In genomic region chr13:89982406-89983085, GRCh38 we compare ENCODE assay signal across 13 cellular contexts.
DNase-seq lines count a peak whose midpoint lies in the region; ATAC-seq, FAIRE-seq and TF ChIP-seq lines count a peak whose summit lies in the region.
"Had no signal": no experiment of that assay in that cellular context is flagged by ENCODE, and none has a peak within 500 bp of the region (broad histone marks: within the 10 kb centered on the region; RNA-seq: fewer than 3 reads in every experiment).

No MANE protein-coding gene starts in this region.

- H3K9me3 ChIP-seq in SK-N-MC (ENCODE audit: low read depth, low read length) = no peaks in the 10 kb centered on the region

- TF ChIP-seq CTCF in fibroblast of mammary gland (conservative IDR thresholded peaks at IDR 0.05; ENCODE audit: control insufficient read depth, insufficient read depth, low read depth, low read length) (no peak), progenitor cell of endocrine pancreas (IDR thresholded peaks at IDR 0.05; ENCODE audit: unreplicated experiment) (no peak)

- peaks cover 1% of the 10 kb centered on the region for H3K4me1 Mint-ChIP-seq in progenitor cell of endocrine pancreas (ENCODE audit: low read depth)
- H3K4me1 Mint-ChIP-seq in effector memory CD8-positive, alpha-beta T cell (ENCODE audit: low read depth in 2 of 2) = no peaks in the 10 kb centered on the region

- peak overlapping the region; percentile 38 for H3K9ac ChIP-seq in SK-N-MC (ENCODE audit: insufficient read length)

- H3K36me3 Mint-ChIP-seq in progenitor cell of endocrine pancreas (ENCODE audit: insufficient read depth) = no peaks in the 10 kb centered on the region
- no peaks in the 10 kb centered on the region for H3K36me3 Mint-ChIP-seq in effector memory CD8-positive, alpha-beta T cell (ENCODE audit: insufficient read depth)

- peak overlapping the region; percentile 69 for H3K4me3 ChIP-seq in SK-N-MC
- H3K4me3 ChIP-seq in fibroblast of mammary gland (ENCODE audit: control insufficient read depth, low read depth, low read length) = no peak overlapping the region

- TF ChIP-seq POLR2A in H54 (IDR thresholded peaks at IDR 0.05; ENCODE audit: low read depth, low read length) = no peak

- H3K27me3 Mint-ChIP-seq in progenitor cell of endocrine pancreas = no peaks in the 10 kb centered on the region
- H3K27me3 Mint-ChIP-seq in effector memory CD8-positive, alpha-beta T cell = no peaks in the 10 kb centered on the region
- H3K27me3 Mint-ChIP-seq: CD4-positive, alpha-beta T cell had no signal

- DNase-seq in H54 (ENCODE audit: insufficient read length, low spot score) (no peak), SK-N-MC (ENCODE audit: low read depth, low spot score) (peak; percentile 81), fibroblast of mammary gland (ENCODE audit: low read depth) (peak; percentile 39), progenitor cell of endocrine pancreas (ENCODE audit: low spot score, unreplicated experiment) (no peak), DMS53 treated with DMSO at 0.1 percent for 48 hours (lab: John Stamatoyannopoulos, UW; ENCODE audit: unreplicated experiment) (no peak), mucosa of gallbladder (ENCODE audit: low spot score) (no peak)
- no peak for DNase-seq in effector memory CD8-positive, alpha-beta T cell
- DNase-seq in stimulated activated CD4-positive, alpha-beta T cell treated with anti-CD3 and anti-CD28 coated beads, Interleukin-4, amount 100 ng/mL, for 24 hours = no peak
- DNase-seq: activated naive CD4-positive, alpha-beta T cell; CD4-positive, alpha-beta T cell; foreskin melanocyte; SHP77 had no signal

- no peaks in the 10 kb centered on the region for H3K36me3 ChIP-seq in SK-N-MC (ENCODE audit: insufficient read depth, low read length)

- ATAC-seq in effector memory CD8-positive, alpha-beta T cell (replicated peaks) = no peak

- H3K27ac ChIP-seq in SK-N-MC = peak overlapping the region; percentile 90

- H3K4me3 Mint-ChIP-seq in progenitor cell of endocrine pancreas (ENCODE audit: low read depth) = no peak overlapping the region
- no peak overlapping the region for H3K4me3 Mint-ChIP-seq in effector memory CD8-positive, alpha-beta T cell
- H3K4me3 Mint-ChIP-seq: CD4-positive, alpha-beta T cell had no signal

- no peaks in the 10 kb centered on the region for H3K9me3 Mint-ChIP-seq in progenitor cell of endocrine pancreas (ENCODE audit: low read depth)
- H3K9me3 Mint-ChIP-seq in effector memory CD8-positive, alpha-beta T cell = peaks cover 0 to 2% of the 10 kb centered on the region in 2 donors

- peak; percentile 90 for FAIRE-seq in H54 (lab: Jason Lieb, UNC)
- FAIRE-seq: islet of Langerhans had no signal

- H3K27ac Mint-ChIP-seq in progenitor cell of endocrine pancreas = peak overlapping the region; percentile 39
- no peak overlapping the region for H3K27ac Mint-ChIP-seq in effector memory CD8-positive, alpha-beta T cell
- H3K27ac Mint-ChIP-seq: CD4-positive, alpha-beta T cell had no signal

Comparison
In these comparisons a context has a peak if more than half of its experiments do, and no peak if none do; other contexts are left out.
1. DNase-seq: peak in SK-N-MC (single experiment) and fibroblast of mammary gland (single experiment); none in H54 (single experiment), progenitor cell of endocrine pancreas (single experiment), DMS53 treated with DMSO at 0.1 percent for 48 hours (single experiment), effector memory CD8-positive, alpha-beta T cell (0 of 3), stimulated activated CD4-positive, alpha-beta T cell treated with anti-CD3 and anti-CD28 coated beads, Interleukin-4, amount 100 ng/mL, for 24 hours (single experiment) and mucosa of gallbladder (single experiment).